ENCODE assay signal across 8 cellular contexts in the genomic region with DNA sequence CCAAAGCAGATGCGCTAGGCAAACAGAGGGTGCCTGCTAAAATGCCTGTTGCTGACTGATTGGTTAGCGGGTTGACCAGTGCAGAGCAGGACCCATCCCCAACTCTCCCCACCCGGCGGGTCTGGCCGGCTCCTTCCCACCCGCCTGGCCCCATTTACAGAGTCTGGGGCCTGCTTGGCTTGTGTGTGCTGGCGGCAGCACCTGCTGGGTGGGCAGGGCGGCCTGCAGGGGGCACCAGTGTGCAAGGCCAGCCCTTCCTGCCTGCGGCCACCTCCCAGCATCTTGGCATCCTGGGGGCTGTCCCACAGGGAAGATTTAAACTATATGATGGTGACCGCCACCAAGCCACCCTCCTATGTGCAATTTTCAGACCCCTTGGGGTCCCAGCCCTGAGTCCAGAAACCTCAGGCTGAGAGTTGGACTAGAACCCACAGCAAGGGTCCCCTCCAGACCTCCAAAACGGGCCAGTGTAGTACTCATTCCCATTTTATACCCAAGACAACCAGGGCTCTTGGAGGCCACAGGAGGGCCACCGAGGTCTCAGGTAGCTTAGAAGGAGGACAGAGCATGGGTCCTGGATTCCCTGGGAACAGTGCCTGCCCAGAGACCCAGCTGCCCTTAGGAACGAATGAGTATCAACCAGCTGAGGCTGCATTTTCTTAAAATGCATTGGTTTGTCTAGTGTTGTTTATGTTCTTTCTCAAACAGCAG.
DNase-seq lines count a peak whose midpoint lies in the region; ATAC-seq, FAIRE-seq and TF ChIP-seq lines count a peak whose summit lies in the region.

No MANE protein-coding gene starts in this region.

- H3F3A ChIP-seq in PC-9 (ENCODE audit: insufficient read depth, low read depth): 0 out of 2 replicates have a peak, but pooled peaks cover 3% of the 10 kb centered on the region

- H3K27ac ChIP-seq in PC-9: no peak overlapping the region
- no peak overlapping the region for H3K27ac ChIP-seq in prostate gland
- no peak overlapping the region for H3K27ac ChIP-seq in aorta (ENCODE audit: low read depth in 1 of 2, low read length in 2 of 2)

- WGBS in prostate gland: 38% methylated on average over 13 of the region's 13 CpGs
- WGBS in aorta, 2 donors: 37 to 39% methylated on average over 13 of the region's 13 CpGs

- no peak overlapping the region for H3K4me3 Mint-ChIP-seq in activated T-helper 17 cell treated with anti-CD3 and anti-CD28 coated beads, Interleukin-2, amount 50 U/mL, for 72 hours

- H3K79me2 ChIP-seq in PC-9 (ENCODE audit: low read depth): no peaks in the 10 kb centered on the region

- intact Hi-C loops in PC-9 (cut with micrococcal nuclease; ENCODE audit: unreplicated experiment) (loop anchor here (1.0 to 5.0 kb wide), 2 partner anchors 136 to 170 kb away; no protein-coding TSS in a partner anchor), prostate gland (cut with DNase I) (loop anchor here (5.0 to 10.0 kb wide), 4 partner anchors 100 to 460 kb away; no protein-coding TSS in a partner anchor), aorta (cut with DNase I) (loop anchor here (5.0 to 10.0 kb wide), 3 partner anchors 165 to 400 kb away; no protein-coding TSS in a partner anchor)

- no peaks in the 10 kb centered on the region for H3K36me3 Mint-ChIP-seq in activated T-helper 17 cell treated with anti-CD3 and anti-CD28 coated beads, Interleukin-2, amount 50 U/mL, for 72 hours (ENCODE audit: low read depth)

- H3K4me3 ChIP-seq in PC-9 (no peak overlapping the region), prostate gland (no peak overlapping the region), aorta (ENCODE audit: low read length in 2 of 2) (no peak overlapping the region)

- H3K27me3 Mint-ChIP-seq in activated T-helper 17 cell treated with anti-CD3 and anti-CD28 coated beads, Interleukin-2, amount 50 U/mL, for 72 hours: no peaks in the 10 kb centered on the region

- no peaks in the 10 kb centered on the region for H3K36me3 ChIP-seq in PC-9 (ENCODE audit: low read depth)
- H3K36me3 ChIP-seq in prostate gland: no peaks in the 10 kb centered on the region
- H3K36me3 ChIP-seq in aorta (ENCODE audit: control insufficient read depth in 1 of 2, insufficient read depth in 2 of 2, low read length in 1 of 2): no peaks in the 10 kb centered on the region

- no peaks in the 10 kb centered on the region for H3K9me3 Mint-ChIP-seq in activated T-helper 17 cell treated with anti-CD3 and anti-CD28 coated beads, Interleukin-2, amount 50 U/mL, for 72 hours

- TF ChIP-seq POLR2A in prostate gland (IDR thresholded peaks at IDR 0.05): no peak

- H3K4me1 Mint-ChIP-seq in activated T-helper 17 cell treated with anti-CD3 and anti-CD28 coated beads, Interleukin-2, amount 50 U/mL, for 72 hours: peaks cover 5% of the 10 kb centered on the region

- no peaks in the 10 kb centered on the region for H3K27me3 ChIP-seq in PC-9 (ENCODE audit: insufficient read depth, low read depth)
- H3K27me3 ChIP-seq in prostate gland (replicated peaks; ENCODE audit: insufficient read depth): no peaks in the 10 kb centered on the region
- H3K27me3 ChIP-seq in aorta (ENCODE audit: control insufficient read depth in 1 of 2, insufficient read depth in 2 of 2, low read length in 1 of 2): no peaks in the 10 kb centered on the region

- peak; percentile 38 for DNase-seq in NK-92 treated with Interleukin-12 subunit alpha and Interleukin-12 subunit beta, amount 100 ng/mL, for 24 hours (lab: John Stamatoyannopoulos, UW)
- no peak for DNase-seq in NK-92 (lab: John Stamatoyannopoulos, UW; ENCODE audit: unreplicated experiment)
- peak in 1 of 2 experiments; percentile 58 for DNase-seq in PC-9
- peak; percentile 71 to 82 for DNase-seq in frontal cortex (ENCODE audit: low spot score in 2 of 2)
- peak; percentile 40 for DNase-seq in prostate gland (ENCODE audit: low spot score)
- DNase-seq in aorta: peak; percentile 75 to 85

- H2AFZ ChIP-seq in PC-9: no peak overlapping the region

- no peaks in the 10 kb centered on the region for H4K20me1 ChIP-seq in PC-9 (ENCODE audit: insufficient read depth)

- H3K9me3 ChIP-seq in PC-9 (ENCODE audit: insufficient read depth, low read depth) (no peaks in the 10 kb centered on the region), prostate gland (no peaks in the 10 kb centered on the region), aorta (ENCODE audit: control insufficient read depth, low read length) (no peaks in the 10 kb centered on the region)

- H3K4me2 ChIP-seq in PC-9: no peak overlapping the region

- peak; percentile 86 for TF ChIP-seq CTCF in PC-9 (conservative IDR thresholded peaks at IDR 0.05)
- TF ChIP-seq CTCF in prostate gland (IDR thresholded peaks at IDR 0.05): peak; percentile 72 to 87 (median 78)

- no TSS peak for BruUV-seq in PC-9 (replicated peaks; lab: Mats Ljungman, UMichigan)

- POLR2A ChIA-PET in PC-9 (lab: Charles Lee; ENCODE audit: unreplicated experiment): no interaction called here

- CTCF ChIA-PET in PC-9 (lab: Charles Lee): interaction anchor here (1.0 kb wide), 1 partner anchor 634 kb away, joined by 3 read pairs; no protein-coding TSS in a partner anchor

- H3K4me1 ChIP-seq in PC-9 (replicated peaks; ENCODE audit: insufficient read depth) (no peaks in the 10 kb centered on the region), prostate gland (replicated peaks) (peaks cover 5% of the 10 kb centered on the region), aorta (ENCODE audit: control insufficient read depth in 1 of 2, insufficient read depth in 2 of 2, low read length in 2 of 2) (no peaks in the 10 kb centered on the region)

- no peaks in the 10 kb centered on the region for H3K9me2 ChIP-seq in PC-9 (ENCODE audit: insufficient read depth)

- no peak for FAIRE-seq in frontal cortex (lab: Jason Lieb, UNC)

- ATAC-seq in HG02623 (IDR thresholded peaks at IDR 0.05; ENCODE audit: unreplicated experiment) (peak; percentile 68), aorta (ENCODE audit: low FRiP score) (peak; percentile 55)
- peak; percentile 94 for ATAC-seq in activated T-helper 17 cell treated with anti-CD3 and anti-CD28 coated beads, Interleukin-2, amount 50 U/mL, for 72 hours (replicated peaks)

- peak overlapping the region; percentile 71 for H3K27ac Mint-ChIP-seq in activated T-helper 17 cell treated with anti-CD3 and anti-CD28 coated beads, Interleukin-2, amount 50 U/mL, for 72 hours
